26 cellular contexts compared by ENCODE assay signal in the genomic region with DNA sequence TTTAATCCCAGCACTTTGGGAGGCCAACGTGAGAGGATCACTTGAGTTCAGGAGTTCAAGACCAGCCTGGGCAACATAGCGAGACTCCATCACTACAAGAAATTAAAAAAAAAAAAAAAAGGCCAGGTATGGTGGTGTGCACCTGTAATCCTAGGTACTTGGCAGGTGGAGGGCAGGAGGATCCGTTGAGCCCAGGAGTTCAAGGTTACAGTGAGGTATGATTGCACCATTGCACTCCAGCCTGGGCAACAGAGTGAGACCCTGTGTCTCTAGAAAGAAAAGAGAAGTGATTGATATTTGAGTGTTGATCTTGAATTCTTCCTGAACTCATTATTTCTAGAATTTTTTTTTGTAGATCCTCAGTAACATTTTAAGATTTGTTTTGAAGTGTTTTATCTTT.
"Had no signal": no experiment of that assay in that cellular context is flagged by ENCODE, and none has a peak within 500 bp of the region (broad histone marks: within the 10 kb centered on the region; RNA-seq: fewer than 3 reads in every experiment).

No MANE protein-coding gene starts in this region.

- H3K27me3 ChIP-seq: dorsolateral prefrontal cortex, esophagus muscularis mucosa, foreskin keratinocyte, gastroesophageal sphincter, heart left ventricle, hepatocyte, left lung had no signal

- H3K27me3 Mint-ChIP-seq: naive B cell; naive thymus-derived CD8-positive, alpha-beta T cell had no signal

- ATAC-seq: foreskin keratinocyte; gastroesophageal sphincter; heart left ventricle; left colon; left lung; left ventricle myocardium superior; lower lobe of right lung; mucosa of descending colon; naive thymus-derived CD8-positive, alpha-beta T cell had no signal

- H3K27ac ChIP-seq: coronary artery, esophagus muscularis mucosa, foreskin keratinocyte, gastroesophageal sphincter, heart left ventricle, hepatocyte, left lung, lower lobe of right lung had no signal

- H2AFZ ChIP-seq: hepatocyte had no signal

- H3K4me3 ChIP-seq: coronary artery, dorsolateral prefrontal cortex, esophagus muscularis mucosa, gastroesophageal sphincter, heart left ventricle, hepatocyte, left lung, lower lobe of right lung, mucosa of descending colon had no signal

- DNase-seq: dermis blood vessel endothelial cell; dorsolateral prefrontal cortex; effector CD4-positive, alpha-beta T cell; effector memory CD4-positive, alpha-beta T cell; foreskin keratinocyte; heart left ventricle; hypothalamus; immature natural killer cell; islet precursor cell; kidney; kidney glomerular epithelial cell; left colon; left lung; left ventricle myocardium superior; lower lobe of right lung; mesenchymal stem cell; mucosa of descending colon; naive B cell; naive thymus-derived CD8-positive, alpha-beta T cell had no signal

- H3K4me3 Mint-ChIP-seq: immature natural killer cell; mesothelial cell of epicardium; naive thymus-derived CD8-positive, alpha-beta T cell had no signal

- FAIRE-seq: endothelial cell of umbilical vein, frontal cortex had no signal

- H3K4me1 ChIP-seq: foreskin keratinocyte, left lung, lower lobe of right lung had no signal

- H3K4me2 ChIP-seq: hepatocyte had no signal
